24 cellular contexts compared by ENCODE assay signal in genomic region chr2:2293527-2294089, GRCh38. TPM values are rescaled to one million over a fixed set of nuclear protein-coding genes. Genes with fewer than 3 reads are reported as not detected.
DNase-seq lines count a peak whose midpoint lies in the region; ATAC-seq and TF ChIP-seq lines count a peak whose summit lies in the region.
"Had no signal": no experiment of that assay in that cellular context is flagged by ENCODE, and none has a peak within 500 bp of the region (broad histone marks: within the 10 kb centered on the region; RNA-seq: fewer than 3 reads in every experiment).

No MANE protein-coding gene starts in this region.

- no peaks in the 10 kb centered on the region for H3K9me3 Mint-ChIP-seq in chondrocyte (ENCODE audit: low read depth)
- H3K9me3 Mint-ChIP-seq: CD4-positive, alpha-beta T cell had no signal

- H3F3A ChIP-seq in SK-N-SH (replicated peaks; ENCODE audit: insufficient read depth): no peaks in the 10 kb centered on the region

- no peak overlapping the region for H3K27ac Mint-ChIP-seq in chondrocyte (ENCODE audit: unreplicated experiment)
- H3K27ac Mint-ChIP-seq: CD14-positive monocyte; CD4-positive, alpha-beta T cell; CD8-positive, alpha-beta memory T cell had no signal

- peaks cover 32% of the 10 kb centered on the region for H3K27me3 Mint-ChIP-seq in chondrocyte (ENCODE audit: low read depth)
- H3K27me3 Mint-ChIP-seq: CD8-positive, alpha-beta memory T cell had no signal

- H3K27ac ChIP-seq in SK-N-SH (ENCODE audit: low read depth in 2 of 2, low read length in 1 of 2) (peak overlapping the region in 1 of 2 experiments; percentile 91; a peak in 3 of 4 replicates), transverse colon (no peak overlapping the region)
- H3K27ac ChIP-seq: A549; BLaER1 treated with 17β-estradiol and CSF1 and Interleukin-3, amounts not matched to agents 10 nM and 100 nM; GM23248 had no signal

- TF ChIP-seq CTCF in SK-N-SH (IDR thresholded peaks at IDR 0.05): no peak
- no peak for TF ChIP-seq CTCF in chondrocyte (IDR thresholded peaks at IDR 0.05)
- TF ChIP-seq CTCF in transverse colon (IDR thresholded peaks at IDR 0.05): no peak

- no peak for TF ChIP-seq EP300 in SK-N-SH (IDR thresholded peaks at IDR 0.05; ENCODE audit: borderline replicate concordance in 1 of 2, low read depth in 1 of 2, low read length in 1 of 2)
- TF ChIP-seq EP300 in transverse colon (IDR thresholded peaks at IDR 0.05; ENCODE audit: low read depth): no peak

- TF ChIP-seq POLR2A in transverse colon (IDR thresholded peaks at IDR 0.05): no peak

- H3K27me3 ChIP-seq in SK-N-SH (ENCODE audit: insufficient read depth): no peaks in the 10 kb centered on the region
- no peaks in the 10 kb centered on the region for H3K27me3 ChIP-seq in transverse colon
- H3K27me3 ChIP-seq: BE2C; BLaER1 treated with 17β-estradiol and CSF1 and Interleukin-3, amounts not matched to agents 10 nM and 100 nM had no signal

- POLR2A ChIA-PET in SK-N-SH (lab: Yijun Ruan, JAX): interaction anchor here (1.2 to 3.8 kb wide), 3 partner anchors 28 to 182 kb away, joined by 4 to 16 read pairs (median 8); partner anchors contain the start of gene MYT1L

- H3K4me1 ChIP-seq in SK-N-SH (ENCODE audit: control insufficient read depth in 1 of 2, insufficient read depth in 2 of 2, low read depth in 1 of 2, low read length in 1 of 2) (peaks cover 0 to 75% of the 10 kb centered on the region in 2 experiments; a peak in 2 of 4 replicates), transverse colon (no peaks in the 10 kb centered on the region)
- H3K4me1 ChIP-seq: A549 had no signal

- intact Hi-C loops in posterior cingulate gyrus (cut with DNase I) (loop anchor here (10.0 kb wide), 2 partner anchors 169 to 409 kb away; no protein-coding TSS in a partner anchor), transverse colon (cut with DNase I; ENCODE audit: low total_unique reads) (loop anchor here (5.0 kb wide), 1 partner anchor 166 kb away; no protein-coding TSS in a partner anchor)

- in situ Hi-C loops in transverse colon (cut with MboI; ENCODE audit: low pct_ligation_motif_present in 1 of 4, low pct_unique_long_range_greater_than_20kb in 1 of 4, low sequenced_read_pairs in 3 of 4): loop anchor here in 1 of 4 donors (25.0 kb wide), 1 partner anchor 406 kb away; no protein-coding TSS in a partner anchor

- no peak overlapping the region for H2AFZ ChIP-seq in SK-N-SH (ENCODE audit: low read depth)
- H2AFZ ChIP-seq: GM23248 had no signal

- no peak overlapping the region for H3K4me3 Mint-ChIP-seq in chondrocyte (ENCODE audit: unreplicated experiment)
- H3K4me3 Mint-ChIP-seq: CD14-positive monocyte; CD4-positive, alpha-beta T cell; CD8-positive, alpha-beta memory T cell had no signal

- 67% methylated on average over 16 of the region's 16 CpGs for WGBS in SK-N-SH (ENCODE audit: low lambda C conversion rate)
- 79% methylated on average over 16 of the region's 16 CpGs; no CpG with 5 or more reads in 1 of the 2 donors for whole genome bisulfite sequencing in transverse colon (ENCODE audit: low coverage in 1 of 2), 2 donors

- no peak for TF ChIP-seq RAD21 in SK-N-SH (IDR thresholded peaks at IDR 0.05; ENCODE audit: low read length)

- ATAC-seq in SK-N-SH treated with all-trans-retinoic acid at 6 μM for 48 hours: no peak
- ATAC-seq: A549 had no signal

- DNase-seq in SK-N-SH: peak; percentile 32
- peak; percentile 79 for DNase-seq in chondrocyte (ENCODE audit: low spot score)
- peak in 6 of 10 donors; percentile 58 to 94 (median 77) for DNase-seq in posterior cingulate gyrus
- no peak for DNase-seq in NCI-H146 (lab: John Stamatoyannopoulos, UW)
- no peak for DNase-seq in transverse colon
- DNase-seq: 8988T; ACHN; AML-193; BE2C; CD4-positive, alpha-beta T cell; CD8-positive, alpha-beta memory T cell; DMS 273 treated with DMSO at 0.1 percent for 48 hours; DMS79; GF-D8; H7; HCEC 1CT had no signal

- no peak overlapping the region for H3K9ac ChIP-seq in SK-N-SH
- H3K9ac ChIP-seq: BLaER1 treated with 17β-estradiol and CSF1 and Interleukin-3, amounts not matched to agents 10 nM and 100 nM; GM23248 had no signal

- CTCF ChIA-PET in SK-N-SH (lab: Yijun Ruan, JAX): interaction anchor here (1.0 to 3.0 kb wide), 6 partner anchors 32 to 494 kb away, joined by 3 to 9 read pairs (median 3); no protein-coding TSS in a partner anchor

- H3K36me3 ChIP-seq in SK-N-SH (replicated peaks in 1 of 2; ENCODE audit: control insufficient read depth in 1 of 2, insufficient read depth in 2 of 2, low read length in 1 of 2): no peaks in the 10 kb centered on the region
- no peaks in the 10 kb centered on the region for H3K36me3 ChIP-seq in transverse colon
- H3K36me3 ChIP-seq: BLaER1 treated with 17β-estradiol and CSF1 and Interleukin-3, amounts not matched to agents 10 nM and 100 nM had no signal

- H3K9me3 ChIP-seq in SK-N-SH: no peaks in the 10 kb centered on the region
- H3K9me3 ChIP-seq in transverse colon: no peaks in the 10 kb centered on the region
- H3K9me3 ChIP-seq: A549; BE2C; BLaER1 treated with 17β-estradiol and CSF1 and Interleukin-3, amounts not matched to agents 10 nM and 100 nM had no signal

- no peaks in the 10 kb centered on the region for H4K20me1 ChIP-seq in SK-N-SH (ENCODE audit: insufficient read depth)

- no peaks in the 10 kb centered on the region for H3K9me2 ChIP-seq in SK-N-SH

- H3K4me1 Mint-ChIP-seq in chondrocyte (ENCODE audit: low read depth): no peaks in the 10 kb centered on the region
- H3K4me1 Mint-ChIP-seq: CD14-positive monocyte; CD8-positive, alpha-beta memory T cell had no signal

- no peak overlapping the region for H3K4me2 ChIP-seq in SK-N-SH
- H3K4me2 ChIP-seq: A549 had no signal

- no peaks in the 10 kb centered on the region for H3K79me2 ChIP-seq in SK-N-SH (ENCODE audit: insufficient read depth)

- no peak overlapping the region for H3K4me3 ChIP-seq in SK-N-SH (ENCODE audit: low read depth in 2 of 2, low read length in 1 of 2)
- H3K4me3 ChIP-seq in transverse colon: no peak overlapping the region
- H3K4me3 ChIP-seq: A549; BLaER1 treated with 17β-estradiol and CSF1 and Interleukin-3, amounts not matched to agents 10 nM and 100 nM; GM23248 had no signal

- H3K36me3 Mint-ChIP-seq in chondrocyte (ENCODE audit: low read depth): no peaks in the 10 kb centered on the region
- H3K36me3 Mint-ChIP-seq: CD14-positive monocyte; CD8-positive, alpha-beta memory T cell had no signal

TF ChIP-seq in SK-N-SH, 30 proteins besides CTCF, POLR2A, EP300 and RAD21 (continues in another document):
- TF ChIP-seq CHD2 (IDR thresholded peaks at IDR 0.05; ENCODE audit: low read length, partially characterized antibody) (no peak), SIN3A (IDR thresholded peaks at IDR 0.05; ENCODE audit: borderline replicate concordance, low read depth, low read length) (no peak), TEAD4 (IDR thresholded peaks at IDR 0.05; ENCODE audit: borderline replicate concordance, insufficient read depth) (no peak), EZH2phosphoT487 (IDR thresholded peaks at IDR 0.05; ENCODE audit: borderline replicate concordance, low read depth) (no peak), FOXM1 (IDR thresholded peaks at IDR 0.05; ENCODE audit: low read depth) (no peak), NFIC (IDR thresholded peaks at IDR 0.05; ENCODE audit: borderline replicate concordance) (no peak), TAF1 (IDR thresholded peaks at IDR 0.05; ENCODE audit: borderline replicate concordance, low read depth, low read length) (no peak), FOXJ3 (CRISPR knock-in tag; IDR thresholded peaks at IDR 0.05) (no peak), RCOR1 (IDR thresholded peaks at IDR 0.05; ENCODE audit: low read length) (no peak), PBX3 (IDR thresholded peaks at IDR 0.05) (no peak), POLR2AphosphoS5 (IDR thresholded peaks at IDR 0.05; ENCODE audit: low read depth, low read length) (no peak), MXI1 (IDR thresholded peaks at IDR 0.05; ENCODE audit: low read depth, low read length) (no peak)

TF ChIP-seq in SK-N-SH treated with all-trans-retinoic acid at 6 μM for 48 hours, 23 proteins besides CTCF, POLR2A, EP300 and RAD21 (continues in another document):
- no peak for TF ChIP-seq SNAI2 (CRISPR knock-in tag; IDR thresholded peaks at IDR 0.05)
- TF ChIP-seq ZC3H10 (CRISPR knock-in tag; IDR thresholded peaks at IDR 0.05): no peak
- no peak for TF ChIP-seq BACH2 (CRISPR knock-in tag; IDR thresholded peaks at IDR 0.05; ENCODE audit: borderline replicate concordance)
- no peak for TF ChIP-seq PPARA (CRISPR knock-in tag; IDR thresholded peaks at IDR 0.05; ENCODE audit: borderline replicate concordance)
- TF ChIP-seq TOX (CRISPR knock-in tag; IDR thresholded peaks at IDR 0.05; ENCODE audit: borderline replicate concordance): no peak
- TF ChIP-seq ARNTL (CRISPR knock-in tag; IDR thresholded peaks at IDR 0.05; ENCODE audit: borderline replicate concordance, low read depth): no peak
- TF ChIP-seq TSHZ2 (CRISPR knock-in tag; IDR thresholded peaks at IDR 0.05): no peak
- no peak for TF ChIP-seq OSR1 (CRISPR knock-in tag; IDR thresholded peaks at IDR 0.05)
- no peak for TF ChIP-seq ISL1 (CRISPR knock-in tag; IDR thresholded peaks at IDR 0.05)
- TF ChIP-seq GLIS3 (CRISPR knock-in tag; IDR thresholded peaks at IDR 0.05): no peak
- no peak for TF ChIP-seq TCF4 (CRISPR knock-in tag; IDR thresholded peaks at IDR 0.05; ENCODE audit: borderline replicate concordance)

RNA-seq across cellular contexts. Expression of gene MYT1L, which starts 37.5 kb away (rescaled TPM):
- polyA plus RNA-seq in SK-N-SH (2012; rRNA removed): 0.20 and 1.2 TPM in 2 replicates
- 0.80 and 1.00 TPM in 2 replicates for polyA plus RNA-seq in SK-N-SH (2012; cell fraction: cytosol; rRNA removed)
- 1.5 and 2.2 TPM in 2 replicates for polyA plus RNA-seq in SK-N-SH (2012; cell fraction: nucleus; rRNA removed)
- total RNA-seq in chondrocyte: not detected in 3 replicates
- under 1 TPM in 3 of 4 donors, not detected in 1; 0.16 to 0.27 (median 0.20) TPM for total RNA-seq in transverse colon
- total RNA-seq: CD8-positive, alpha-beta memory T cell; Daoy; G401; GM23248; H1; H7 had no signal
- polyA plus RNA-seq: A549; CD14-positive monocyte; CD8-positive, alpha-beta memory T cell; GM23248 had no signal

Comparison
In these comparisons a context has a peak if more than half of its experiments do, and no peak if none do; other contexts are left out.
1. DNase-seq: peak in SK-N-SH (single experiment), chondrocyte (single experiment) and posterior cingulate gyrus (6 of 10); none in NCI-H146 (single experiment) and transverse colon (single experiment).